ENCODE assay signal across 16 cellular contexts in the genomic region with DNA sequence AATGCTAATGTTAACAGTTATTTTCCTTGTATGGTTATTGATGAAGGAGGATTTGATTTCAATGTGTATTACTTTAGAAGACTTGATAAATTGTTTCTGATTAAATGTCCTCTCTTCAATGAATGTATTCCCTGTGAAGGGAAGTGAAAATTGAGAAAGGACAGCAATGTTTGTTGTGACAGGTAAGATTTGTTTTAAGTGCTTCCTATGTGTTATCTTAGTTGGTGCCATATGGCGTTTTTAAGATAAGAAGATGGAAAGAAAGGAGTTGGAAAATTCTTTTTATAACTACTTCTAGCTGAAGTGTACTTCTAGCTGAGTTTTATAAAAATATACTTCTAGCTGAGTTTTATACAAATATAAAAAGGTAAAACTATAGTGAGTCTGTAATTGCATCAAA.
DNase-seq lines count a peak whose midpoint lies in the region; ATAC-seq lines count a peak whose summit lies in the region.
"Had no signal": no experiment of that assay in that cellular context is flagged by ENCODE, and none has a peak within 500 bp of the region (broad histone marks: within the 10 kb centered on the region; RNA-seq: fewer than 3 reads in every experiment).

No MANE protein-coding gene starts in this region.

- intact Hi-C loops in activated T-helper 1 cell treated with anti-CD3 and anti-CD28 coated beads, Interleukin-12 subunit alpha, Interleukin-12 subunit beta, Interleukin-2, Interleukin-4 antibody, amounts not matched to agents 30 ng/mL and 10 ng/mL and 1 ng/mL, durations not matched to agents 14 hours and 24 hours and 36 hours (cut with micrococcal nuclease): loop anchor here (1.0 to 2.0 kb wide), 7 partner anchors 11 to 762 kb away; no protein-coding TSS in a partner anchor

- H3K9me3 Mint-ChIP-seq in activated T-helper 1 cell treated with anti-CD3 and anti-CD28 coated beads, Interleukin-12 subunit alpha, Interleukin-12 subunit beta, Interleukin-2, Interleukin-4 antibody, amounts not matched to agents 30 ng/mL and 10 ng/mL and 1 ng/mL, durations not matched to agents 14 hours and 24 hours and 36 hours: peaks cover 42% of the 10 kb centered on the region
- H3K9me3 Mint-ChIP-seq in immature natural killer cell: peaks cover 0 to 8% (median 3%) of the 10 kb centered on the region in 6 donors

- peaks cover 16% of the 10 kb centered on the region for H3K36me3 Mint-ChIP-seq in activated T-helper 1 cell treated with anti-CD3 and anti-CD28 coated beads, Interleukin-12 subunit alpha, Interleukin-12 subunit beta, Interleukin-2, Interleukin-4 antibody, amounts not matched to agents 30 ng/mL and 10 ng/mL and 1 ng/mL, durations not matched to agents 14 hours and 24 hours and 36 hours (ENCODE audit: low read depth)
- H3K36me3 Mint-ChIP-seq in immature natural killer cell: peaks cover 0 to 3% (median 0%) of the 10 kb centered on the region in 3 donors

- peak overlapping the region; percentile 34 for H3K27ac Mint-ChIP-seq in activated T-helper 1 cell treated with anti-CD3 and anti-CD28 coated beads, Interleukin-12 subunit alpha, Interleukin-12 subunit beta, Interleukin-2, Interleukin-4 antibody, amounts not matched to agents 30 ng/mL and 10 ng/mL and 1 ng/mL, durations not matched to agents 14 hours and 24 hours and 36 hours
- H3K27ac Mint-ChIP-seq in immature natural killer cell: peak overlapping the region in 4 of 6 donors; percentile 7 to 58 (median 18)

- no peak for ATAC-seq in HG03378 (IDR thresholded peaks at IDR 0.05; ENCODE audit: unreplicated experiment)
- ATAC-seq: Panc1 had no signal

- DNase-seq in NCI-H2171 treated with DMSO at 0.1 percent for 48 hours (lab: John Stamatoyannopoulos, UW): peak; percentile 29
- DNase-seq in NCI-H2171 (lab: John Stamatoyannopoulos, UW): no peak
- peak; percentile 3 for DNase-seq in CMK (ENCODE audit: low read depth)
- DNase-seq in activated T-helper 1 cell treated with anti-CD3 and anti-CD28 coated beads, Interleukin-12 subunit alpha, Interleukin-12 subunit beta, Interleukin-2, Interleukin-4 antibody, amounts not matched to agents 30 ng/mL and 10 ng/mL and 1 ng/mL, durations not matched to agents 14 hours and 24 hours and 36 hours (ENCODE audit: low spot score): no peak
- DNase-seq in immature natural killer cell: no peak
- DNase-seq in middle frontal gyrus (ENCODE audit: extremely low spot score, low spot score): no peak
- no peak for DNase-seq in germinal center (ENCODE audit: low spot score)
- DNase-seq: 8988T, activated gamma-delta T cell, anterior cingulate cortex, DMS53, NCI-H1436 had no signal

- peaks cover 36% of the 10 kb centered on the region for H3K4me1 Mint-ChIP-seq in activated T-helper 1 cell treated with anti-CD3 and anti-CD28 coated beads, Interleukin-12 subunit alpha, Interleukin-12 subunit beta, Interleukin-2, Interleukin-4 antibody, amounts not matched to agents 30 ng/mL and 10 ng/mL and 1 ng/mL, durations not matched to agents 14 hours and 24 hours and 36 hours (ENCODE audit: low read depth)
- peaks cover 16 to 23% of the 10 kb centered on the region in 2 donors for H3K4me1 Mint-ChIP-seq in immature natural killer cell
- H3K4me1 Mint-ChIP-seq: neural crest cell had no signal

- no peak overlapping the region for H3K4me3 Mint-ChIP-seq in activated T-helper 1 cell treated with anti-CD3 and anti-CD28 coated beads, Interleukin-12 subunit alpha, Interleukin-12 subunit beta, Interleukin-2, Interleukin-4 antibody, amounts not matched to agents 30 ng/mL and 10 ng/mL and 1 ng/mL, durations not matched to agents 14 hours and 24 hours and 36 hours
- peak overlapping the region in 2 of 5 donors; percentile 1 to 23 for H3K4me3 Mint-ChIP-seq in immature natural killer cell
- H3K4me3 Mint-ChIP-seq: neural crest cell had no signal

- no peaks in the 10 kb centered on the region for H3K27me3 Mint-ChIP-seq in activated T-helper 1 cell treated with anti-CD3 and anti-CD28 coated beads, Interleukin-12 subunit alpha, Interleukin-12 subunit beta, Interleukin-2, Interleukin-4 antibody, amounts not matched to agents 30 ng/mL and 10 ng/mL and 1 ng/mL, durations not matched to agents 14 hours and 24 hours and 36 hours (ENCODE audit: insufficient read depth)
- peaks cover 0 to 9% (median 0%) of the 10 kb centered on the region in 3 donors for H3K27me3 Mint-ChIP-seq in immature natural killer cell (ENCODE audit: low read depth in 3 of 3)
- H3K27me3 Mint-ChIP-seq: memory B cell had no signal

Comparison
In these comparisons a context has a peak if more than half of its experiments do, and no peak if none do; other contexts are left out.
1. DNase-seq: peak in NCI-H2171 treated with DMSO at 0.1 percent for 48 hours (single experiment) and CMK (single experiment); none in NCI-H2171 (single experiment), activated T-helper 1 cell treated with anti-CD3 and anti-CD28 coated beads, Interleukin-12 subunit alpha, Interleukin-12 subunit beta, Interleukin-2, Interleukin-4 antibody, amounts not matched to agents 30 ng/mL and 10 ng/mL and 1 ng/mL, durations not matched to agents 14 hours and 24 hours and 36 hours (single experiment), immature natural killer cell (0 of 3), middle frontal gyrus (single experiment) and germinal center (single experiment).